Comparison of ENCODE assay signal across 33 cellular contexts in genomic region chr21:10616535-10616934, GRCh38.
"Had no signal": no experiment of that assay in that cellular context is flagged by ENCODE, and none has a peak within 500 bp of the region (broad histone marks: within the 10 kb centered on the region; RNA-seq: fewer than 3 reads in every experiment).

No MANE protein-coding gene starts in this region.

- H3K27me3 ChIP-seq: adrenal gland, body of pancreas, brain microvascular endothelial cell, breast epithelium had no signal

- H3K36me3 ChIP-seq: adrenal gland, brain microvascular endothelial cell, breast epithelium had no signal

- H3K27ac ChIP-seq: adrenal gland, body of pancreas, brain microvascular endothelial cell, breast epithelium, VCaP had no signal

- H3K4me1 ChIP-seq: adrenal gland, body of pancreas, breast epithelium had no signal

- ATAC-seq: activated CD8-positive, alpha-beta T cell treated with anti-CD3 and anti-CD28 coated beads for 36 hours; activated naive CD4-positive, alpha-beta T cell treated with anti-CD3 and anti-CD28 coated beads, Interleukin-2, amount 50 U/mL, for 72 hours; activated T-cell treated with anti-CD3 and anti-CD28 coated beads, Interleukin-2, amount 50 U/mL, for 4 hours; activated T-cell treated with anti-CD3 and anti-CD28 coated beads, Interleukin-2, amount 50 U/mL, for 72 hours; activated T-helper 17 cell treated with anti-CD3 and anti-CD28 coated beads, Interleukin-2, amount 50 U/mL, for 72 hours; body of pancreas had no signal

- DNase-seq: activated B cell treated with CpG ODN at 0.5 μM for 24 hours; activated CD4-positive, alpha-beta memory T cell treated with anti-CD3 and anti-CD28 coated beads for 36 hours; activated CD4-positive, alpha-beta T cell treated with anti-CD3 and anti-CD28 coated beads for 4 hours; activated CD4-positive, alpha-beta T cell treated with anti-CD3 and anti-CD28 coated beads, Interleukin-2, amount 10 ng/mL, durations not matched to agents 24 days and 14 days; activated CD4-positive, alpha-beta T cell treated with anti-CD3 and anti-CD28 coated beads, Interleukin-2, amount 50 U/mL, for 1 hour; activated CD4-positive, alpha-beta T cell treated with anti-CD3 and anti-CD28 coated beads, Interleukin-2, amount 50 U/mL, for 4 hours; activated CD4-positive, CD25-positive, alpha-beta regulatory T cell treated with anti-CD3 and anti-CD28 coated beads, Interleukin-2, amount 50 U/mL, for 72 hours; activated CD8-positive, alpha-beta memory T cell treated with anti-CD3 and anti-CD28 coated beads, Interleukin-2, amount 50 U/mL, for 4 hours; activated CD8-positive, alpha-beta T cell treated with anti-CD3 and anti-CD28 coated beads for 36 hours; activated effector memory CD4-positive, alpha-beta T cell treated with anti-CD3 and anti-CD28 coated beads, Interleukin-2, amount 50 U/mL, for 16 hours; activated naive CD4-positive, alpha-beta T cell; activated naive CD4-positive, alpha-beta T cell treated with anti-CD3 and anti-CD28 coated beads for 36 hours; activated naive CD4-positive, alpha-beta T cell treated with anti-CD3 and anti-CD28 coated beads, Interleukin-2, amount 50 U/mL, for 16 hours; activated naive CD8-positive, alpha-beta T cell treated with anti-CD3 and anti-CD28 coated beads for 36 hours; activated T-cell treated with anti-CD3 and anti-CD28 coated beads for 4 hours; activated T-cell treated with anti-CD3 and anti-CD28 coated beads, Interleukin-2, amount 50 U/mL, for 1 hour; activated T-cell treated with anti-CD3 and anti-CD28 coated beads, Interleukin-2, amount 50 U/mL, for 4 hours; activated T-cell treated with anti-CD3 and anti-CD28 coated beads, Interleukin-2, amount 50 U/mL, for 72 hours; adrenal gland; amniotic stem cell; aorta; body of pancreas; brain microvascular endothelial cell; SW 1271; T-helper 1 cell; T-helper 2 cell; T-helper 9 cell had no signal

- FAIRE-seq: astrocyte, TTC549 had no signal

- H3K4me3 ChIP-seq: adrenal gland, body of pancreas, breast epithelium had no signal
